15 cellular contexts compared by ENCODE assay signal in the genomic region with DNA sequence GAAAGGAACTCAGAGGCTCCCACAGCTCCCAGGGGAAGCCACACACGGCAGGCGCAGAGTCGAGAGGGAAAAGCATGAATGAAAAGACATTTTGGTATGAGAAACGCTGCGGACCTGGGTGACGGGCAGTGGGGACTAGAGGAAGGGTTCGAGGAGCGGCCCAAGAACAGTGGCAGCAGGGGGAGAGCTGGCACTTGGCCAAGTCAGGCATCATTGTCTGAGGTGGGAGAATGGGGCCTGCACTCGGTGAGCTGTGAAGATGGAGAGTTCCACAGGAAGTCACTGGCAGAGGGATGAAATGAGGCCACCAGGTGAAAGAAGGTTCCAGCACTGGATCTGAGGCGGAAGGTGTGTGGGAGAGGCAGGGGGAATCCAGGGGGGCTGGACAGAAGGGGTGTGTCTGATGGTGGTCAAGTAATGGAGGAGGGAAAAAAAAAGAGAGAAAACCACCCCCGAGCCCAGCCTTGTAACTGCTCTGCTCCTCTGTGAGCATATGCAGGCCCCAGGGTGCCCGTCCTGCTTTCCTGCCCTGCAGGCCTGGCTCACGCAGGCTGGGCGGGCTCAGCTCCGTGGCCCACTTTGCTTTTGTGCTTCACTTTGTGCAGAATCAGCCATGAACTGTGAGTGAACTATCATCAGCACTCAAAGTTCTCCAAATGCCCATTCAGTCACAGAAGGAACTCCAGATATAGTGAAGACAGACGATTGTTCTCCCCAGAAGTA. TPM values are rescaled to one million over a fixed set of nuclear protein-coding genes. Genes with fewer than 3 reads are reported as not detected.
"Had no signal": no experiment of that assay in that cellular context is flagged by ENCODE, and none has a peak within 500 bp of the region (broad histone marks: within the 10 kb centered on the region; RNA-seq: fewer than 3 reads in every experiment).

No MANE protein-coding gene starts in this region.

- H3K4me3 Mint-ChIP-seq: activated CD4-positive, alpha-beta memory T cell treated with anti-CD3 and anti-CD28 coated beads, Interleukin-2, amount 10 ng/mL, durations not matched to agents 7 days and 5 days; naive thymus-derived CD8-positive, alpha-beta T cell; stimulated activated naive B cell treated with anti-CD40 and anti-IgM and Interleukin-4, amounts not matched to agents 10 μg/mL and 1 μg/mL and 100 μg/mL, for 72 hours had no signal

- H3K36me3 Mint-ChIP-seq: naive thymus-derived CD8-positive, alpha-beta T cell had no signal

- H3K9me3 Mint-ChIP-seq: activated CD4-positive, alpha-beta memory T cell treated with anti-CD3 and anti-CD28 coated beads, Interleukin-2, amount 10 ng/mL, durations not matched to agents 7 days and 5 days; stimulated activated naive B cell treated with anti-CD40 and anti-IgM and Interleukin-4, amounts not matched to agents 10 μg/mL and 1 μg/mL and 100 μg/mL, for 72 hours had no signal

- DNase-seq: activated CD4-positive, alpha-beta memory T cell treated with anti-CD3 and anti-CD28 coated beads, Interleukin-2, amount 10 ng/mL, durations not matched to agents 7 days and 5 days; activated gamma-delta T cell treated with Interleukin-2 at 50 U/mL for 16 hours; activated T-cell treated with anti-CD3 and anti-CD28 coated beads, Interleukin-2, amount 50 U/mL, for 48 hours; dermis blood vessel endothelial cell; erythroblast; hippocampal formation; kidney glomerular epithelial cell; naive thymus-derived CD8-positive, alpha-beta T cell; nucleus accumbens; stimulated activated naive B cell treated with anti-CD40 and anti-IgM and Interleukin-4, amounts not matched to agents 10 μg/mL and 1 μg/mL and 100 μg/mL, for 72 hours; SW 1271; T-helper 9 cell had no signal

- H3K27me3 Mint-ChIP-seq: activated CD4-positive, alpha-beta memory T cell treated with anti-CD3 and anti-CD28 coated beads, Interleukin-2, amount 10 ng/mL, durations not matched to agents 7 days and 5 days; naive thymus-derived CD8-positive, alpha-beta T cell; stimulated activated naive B cell treated with anti-CD40 and anti-IgM and Interleukin-4, amounts not matched to agents 10 μg/mL and 1 μg/mL and 100 μg/mL, for 72 hours had no signal

- H3K4me3 ChIP-seq: prostate gland had no signal

- ATAC-seq: naive thymus-derived CD8-positive, alpha-beta T cell; sciatic nerve; stimulated activated naive B cell treated with anti-CD40 and anti-IgM and Interleukin-4, amounts not matched to agents 10 μg/mL and 1 μg/mL and 100 μg/mL, for 72 hours had no signal

- H3K36me3 ChIP-seq: prostate gland had no signal

- H3K27ac Mint-ChIP-seq: activated CD4-positive, alpha-beta memory T cell treated with anti-CD3 and anti-CD28 coated beads, Interleukin-2, amount 10 ng/mL, durations not matched to agents 7 days and 5 days; stimulated activated naive B cell treated with anti-CD40 and anti-IgM and Interleukin-4, amounts not matched to agents 10 μg/mL and 1 μg/mL and 100 μg/mL, for 72 hours had no signal

- H3K9me3 ChIP-seq: prostate gland had no signal

- H3K27ac ChIP-seq: prostate gland had no signal

- H3K4me1 Mint-ChIP-seq: stimulated activated naive B cell treated with anti-CD40 and anti-IgM and Interleukin-4, amounts not matched to agents 10 μg/mL and 1 μg/mL and 100 μg/mL, for 72 hours had no signal

- H3K4me1 ChIP-seq: prostate gland had no signal

RNA-seq across cellular contexts. Expression of a gene that starts 31.8 kb away (rescaled TPM):
- total RNA-seq: astrocyte had no signal
